Comparison of ENCODE assay signal across 9 cellular contexts in the genomic region with DNA sequence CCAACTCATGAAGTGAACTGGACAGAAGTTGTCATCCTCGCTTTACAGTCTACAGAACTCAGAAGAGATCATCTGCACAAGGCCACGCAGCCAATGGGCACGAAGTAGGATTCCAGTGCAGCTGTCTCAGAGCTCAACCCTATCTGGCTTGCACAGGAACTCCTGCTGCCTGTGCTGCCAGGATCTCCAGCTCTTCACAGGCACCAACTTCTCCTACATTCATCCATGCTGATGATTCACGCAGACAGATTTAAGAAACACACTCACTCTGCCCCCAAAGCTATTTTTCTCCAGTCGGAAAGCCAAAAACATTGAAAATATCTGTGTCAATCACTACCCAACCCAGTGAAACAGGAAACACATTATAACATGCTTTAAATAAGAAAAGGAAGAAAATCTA.
DNase-seq lines count a peak whose midpoint lies in the region; ATAC-seq, FAIRE-seq and TF ChIP-seq lines count a peak whose summit lies in the region.
"Had no signal": no experiment of that assay in that cellular context is flagged by ENCODE, and none has a peak within 500 bp of the region (broad histone marks: within the 10 kb centered on the region; RNA-seq: fewer than 3 reads in every experiment).

No MANE protein-coding gene starts in this region.

- H3K36me3 ChIP-seq in heart right ventricle, result peaks cover 0 to 6% (median 0%) of the 10 kb centered on the region in 9 donors

- WGBS in heart right ventricle, 2 donors, result 12 to 17% methylated on average over 5 of the region's 5 CpGs

- H3K36me3 Mint-ChIP-seq in activated T-cell treated with anti-CD3 and anti-CD28 coated beads, Interleukin-2, amount 50 U/mL, for 72 hours (ENCODE audit: insufficient read depth in 2 of 2), result peaks cover 2 to 8% of the 10 kb centered on the region in 2 donors

- TF ChIP-seq POLR2A in GM12891 (IDR thresholded peaks at IDR 0.05; ENCODE audit: low read depth, low read length) (no peak), erythroblast (IDR thresholded peaks at IDR 0.05; ENCODE audit: low read length) (no peak)

- peak overlapping the region in 9 of 10 donors; percentile 38 to 79 (median 75) for H3K27ac ChIP-seq in heart right ventricle

- peak; percentile 60 to 93 (median 78) for ATAC-seq in heart right ventricle
- no peak for ATAC-seq in HG03571 (IDR thresholded peaks at IDR 0.05; ENCODE audit: unreplicated experiment)
- no peak for ATAC-seq in activated T-cell treated with anti-CD3 and anti-CD28 coated beads, Interleukin-2, amount 50 U/mL, for 72 hours (replicated peaks in 1 of 2)

- H3K4me1 Mint-ChIP-seq in activated T-cell treated with anti-CD3 and anti-CD28 coated beads, Interleukin-2, amount 50 U/mL, for 72 hours (ENCODE audit: low read depth), result peaks cover 9% of the 10 kb centered on the region

- H3K27me3 Mint-ChIP-seq in activated T-cell treated with anti-CD3 and anti-CD28 coated beads, Interleukin-2, amount 50 U/mL, for 72 hours (ENCODE audit: low read depth), result no peaks in the 10 kb centered on the region
- H3K27me3 Mint-ChIP-seq: brain had no signal

- H3K4me3 ChIP-seq in heart right ventricle (no peak overlapping the region), skeletal muscle cell (ENCODE audit: low read depth, low read length) (no peak overlapping the region)

- H3K27ac Mint-ChIP-seq in activated T-cell treated with anti-CD3 and anti-CD28 coated beads, Interleukin-2, amount 50 U/mL, for 72 hours, result no peak overlapping the region
- H3K27ac Mint-ChIP-seq: brain had no signal

- no peak for TF ChIP-seq CTCF in heart right ventricle (IDR thresholded peaks at IDR 0.05)

- H3K27me3 ChIP-seq in heart right ventricle, result no peaks in the 10 kb centered on the region

- H3K4me3 Mint-ChIP-seq in activated T-cell treated with anti-CD3 and anti-CD28 coated beads, Interleukin-2, amount 50 U/mL, for 72 hours, result no peak overlapping the region
- H3K4me3 Mint-ChIP-seq: brain had no signal

- FAIRE-seq in GM12891 (lab: Jason Lieb, UNC), result peak; percentile 16

- H3K4me1 ChIP-seq in heart right ventricle, result peaks cover 13 to 77% (median 64%) of the 10 kb centered on the region in 9 donors

- intact Hi-C loops in heart right ventricle (cut with DNase I), result loop anchor here in 1 of 10 donors (10.0 kb wide), 1 partner anchor 256 kb away; no protein-coding TSS in a partner anchor

- no peaks in the 10 kb centered on the region for H3K9me3 Mint-ChIP-seq in activated T-cell treated with anti-CD3 and anti-CD28 coated beads, Interleukin-2, amount 50 U/mL, for 72 hours
- H3K9me3 Mint-ChIP-seq: brain had no signal

- DNase-seq in GM12891 (ENCODE audit: insufficient read length, low spot score) (no peak), UCSD-AML1 (lab: John Stamatoyannopoulos, UW; ENCODE audit: unreplicated experiment) (peak; percentile 35), heart right ventricle (peak; percentile 30 to 39), skeletal muscle cell (ENCODE audit: low read depth) (peak; percentile 90), erythroblast (lab: John Stamatoyannopoulos, UW) (no peak), LoVo (ENCODE audit: low spot score) (no peak)
- no peak for DNase-seq in activated T-cell treated with anti-CD3 and anti-CD28 coated beads, Interleukin-2, amount 50 U/mL, for 72 hours

- no peaks in the 10 kb centered on the region for H3K9me3 ChIP-seq in heart right ventricle

TF ChIP-seq in GM12891, 5 proteins besides CTCF, POLR2A, EP300 and RAD21:
- no peak for TF ChIP-seq PAX5 (IDR thresholded peaks at IDR 0.05; ENCODE audit: insufficient read depth, low read length, severe bottlenecking)

Comparison
In these comparisons a context has a peak if more than half of its experiments do, and no peak if none do; other contexts are left out.
1. DNase-seq: peak in UCSD-AML1 (single experiment), heart right ventricle (2 of 2) and skeletal muscle cell (single experiment); none in GM12891 (single experiment), erythroblast (0 of 2), LoVo (single experiment) and activated T-cell treated with anti-CD3 and anti-CD28 coated beads, Interleukin-2, amount 50 U/mL, for 72 hours (0 of 2).
2. ATAC-seq: peak in heart right ventricle (8 of 8); none in HG03571 (single experiment) and activated T-cell treated with anti-CD3 and anti-CD28 coated beads, Interleukin-2, amount 50 U/mL, for 72 hours (0 of 2).